ENCODE assay signal across 9 cellular contexts in genomic region chr3:33980252-33980651, GRCh38.
DNase-seq lines count a peak whose midpoint lies in the region; ATAC-seq and TF ChIP-seq lines count a peak whose summit lies in the region.
"Had no signal": no experiment of that assay in that cellular context is flagged by ENCODE, and none has a peak within 500 bp of the region (broad histone marks: within the 10 kb centered on the region; RNA-seq: fewer than 3 reads in every experiment).

No MANE protein-coding gene starts in this region.

- H3K27ac ChIP-seq in neural cell (ENCODE audit: low read length) (no peak overlapping the region), coronary artery (no peak overlapping the region)
- H3K27ac ChIP-seq: KMS-11 had no signal

- no peaks in the 10 kb centered on the region for H3K9me3 ChIP-seq in neural cell (ENCODE audit: low read length)

- no peak overlapping the region for H3K4me3 Mint-ChIP-seq in activated CD4-positive, alpha-beta memory T cell treated with anti-CD3 and anti-CD28 coated beads for 36 hours

- H3K27ac Mint-ChIP-seq in activated CD4-positive, alpha-beta memory T cell treated with anti-CD3 and anti-CD28 coated beads for 36 hours = no peak overlapping the region

- no peaks in the 10 kb centered on the region for H3K9me2 ChIP-seq in neural cell (ENCODE audit: insufficient read depth, low read length)

- H3K27me3 Mint-ChIP-seq in activated CD4-positive, alpha-beta memory T cell treated with anti-CD3 and anti-CD28 coated beads for 36 hours = no peaks in the 10 kb centered on the region

- H3K4me2 ChIP-seq in neural cell (ENCODE audit: low read length) = no peak overlapping the region
- H3K4me2 ChIP-seq: KMS-11 had no signal

- POLR2A ChIA-PET in activated CD4-positive, alpha-beta memory T cell treated with anti-CD3 and anti-CD28 coated beads for 36 hours (lab: Charles Lee) = no interaction called here

- H3F3A ChIP-seq in neural cell (ENCODE audit: insufficient read depth, low read length, poor library complexity, severe bottlenecking) = no peaks in the 10 kb centered on the region

- H3K9me3 Mint-ChIP-seq in activated CD4-positive, alpha-beta memory T cell treated with anti-CD3 and anti-CD28 coated beads for 36 hours = peaks cover 2% of the 10 kb centered on the region

- H3K36me3 ChIP-seq in neural cell (ENCODE audit: insufficient read depth, low read length) = no peaks in the 10 kb centered on the region

- peak; percentile 41 for TF ChIP-seq CTCF in neural cell (IDR thresholded peaks at IDR 0.05; ENCODE audit: poor library complexity, severe bottlenecking)
- no peak for TF ChIP-seq CTCF in coronary artery (IDR thresholded peaks at IDR 0.05)

- intact Hi-C loops in activated CD4-positive, alpha-beta memory T cell treated with anti-CD3 and anti-CD28 coated beads for 36 hours (cut with micrococcal nuclease) = no loop called here

- CTCF ChIA-PET in activated CD4-positive, alpha-beta memory T cell treated with anti-CD3 and anti-CD28 coated beads for 36 hours (lab: Charles Lee) = no interaction called here

- no peak overlapping the region for H3K4me3 ChIP-seq in neural cell (ENCODE audit: low read length)
- no peak overlapping the region for H3K4me3 ChIP-seq in coronary artery

- H4K20me1 ChIP-seq in neural cell (ENCODE audit: insufficient read depth) = no peaks in the 10 kb centered on the region

- in situ Hi-C loops in T47D (cut with HindIII; ENCODE audit: low pct_unique_long_range_greater_than_20kb, low sequenced_read_pairs) = no loop called here

- TF ChIP-seq EP300 in neural cell (conservative IDR thresholded peaks at IDR 0.05; ENCODE audit: poor library complexity, severe bottlenecking) = no peak

- no peaks in the 10 kb centered on the region for H3K36me3 Mint-ChIP-seq in activated CD4-positive, alpha-beta memory T cell treated with anti-CD3 and anti-CD28 coated beads for 36 hours

- ATAC-seq in HG02763 (IDR thresholded peaks at IDR 0.05; ENCODE audit: unreplicated experiment) = no peak

- no peaks in the 10 kb centered on the region for H3K27me3 ChIP-seq in neural cell (ENCODE audit: insufficient read depth, low read depth, low read length)

- no peaks in the 10 kb centered on the region for H3K4me1 Mint-ChIP-seq in activated CD4-positive, alpha-beta memory T cell treated with anti-CD3 and anti-CD28 coated beads for 36 hours (ENCODE audit: low read depth)

- H3K79me2 ChIP-seq in neural cell (replicated peaks; ENCODE audit: insufficient read depth, low read length) = no peaks in the 10 kb centered on the region

- peak; percentile 19 for DNase-seq in GM04503 (ENCODE audit: low read depth)
- peak; percentile 51 for DNase-seq in M059J (ENCODE audit: low read depth)
- peak; percentile 72 to 88 for DNase-seq in T47D (ENCODE audit: low read depth in 1 of 2, low spot score in 1 of 2)
- no peak for DNase-seq in activated CD4-positive, alpha-beta memory T cell treated with anti-CD3 and anti-CD28 coated beads for 36 hours
- DNase-seq in coronary artery (ENCODE audit: low spot score) = no peak
- no peak for DNase-seq in NCI-H1694 treated with DMSO at 0.1 percent for 48 hours (lab: John Stamatoyannopoulos, UW)

- no peak overlapping the region for H3K9ac ChIP-seq in neural cell (ENCODE audit: low read length)
- H3K9ac ChIP-seq: KMS-11 had no signal

- peak; percentile 51 for TF ChIP-seq RAD21 in neural cell (conservative IDR thresholded peaks at IDR 0.05)

- no peak overlapping the region for H2AFZ ChIP-seq in neural cell (ENCODE audit: low read depth, low read length)

TF ChIP-seq in neural cell, 6 proteins besides CTCF, POLR2A, EP300 and RAD21:
- TF ChIP-seq SMC3 (conservative IDR thresholded peaks at IDR 0.05; ENCODE audit: poor library complexity) (no peak), TAF1 (IDR thresholded peaks at IDR 0.05; ENCODE audit: low read depth) (no peak), REST (IDR thresholded peaks at IDR 0.05; ENCODE audit: borderline replicate concordance) (no peak), EZH2 (IDR thresholded peaks at IDR 0.05; ENCODE audit: borderline replicate concordance, insufficient read depth, low read length, poor library complexity, severe bottlenecking) (no peak), POLR2AphosphoS5 (IDR thresholded peaks at IDR 0.05) (no peak), MXI1 (conservative IDR thresholded peaks at IDR 0.05; ENCODE audit: poor library complexity, severe bottlenecking) (no peak)

Comparison
In these comparisons a context has a peak if more than half of its experiments do, and no peak if none do; other contexts are left out.
1. DNase-seq: peak in GM04503 (single experiment), M059J (single experiment) and T47D (2 of 2); none in activated CD4-positive, alpha-beta memory T cell treated with anti-CD3 and anti-CD28 coated beads for 36 hours (single experiment), coronary artery (single experiment) and NCI-H1694 treated with DMSO at 0.1 percent for 48 hours (single experiment).